In the genomic region with DNA sequence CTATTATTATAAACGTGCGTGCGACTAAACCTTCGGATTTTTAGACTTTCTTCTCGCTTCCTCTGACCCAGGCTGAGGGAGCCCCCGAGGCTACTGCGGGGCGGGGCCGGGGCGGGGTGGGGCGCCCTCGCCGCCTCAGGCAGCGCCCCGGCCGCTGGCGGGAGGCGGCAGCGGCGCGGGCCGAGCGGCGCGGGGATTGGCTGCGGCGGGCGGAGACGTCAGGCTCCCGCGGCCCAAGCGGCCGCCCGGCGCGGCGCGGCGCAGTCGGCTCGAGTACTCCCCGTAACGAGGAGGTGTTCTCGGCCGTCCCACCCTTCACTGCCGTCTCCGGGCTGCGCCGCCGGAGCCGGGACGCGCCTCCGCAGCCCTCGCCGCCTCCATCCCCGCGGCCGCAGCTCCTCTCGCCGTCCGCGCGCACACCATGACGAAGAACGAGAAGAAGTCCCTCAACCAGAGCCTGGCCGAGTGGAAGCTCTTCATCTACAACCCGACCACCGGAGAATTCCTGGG, we compare ENCODE assay signal across 8 cellular contexts. TPM values are rescaled to one million over a fixed set of nuclear protein-coding genes. Genes with fewer than 3 reads are reported as not detected.
DNase-seq lines count a peak whose midpoint lies in the region; ATAC-seq and TF ChIP-seq lines count a peak whose summit lies in the region.

A gene (plus strand): TSS at position 263 of the 510 bp plus-strand sequence. CDS start 159 bp downstream, at position 422.

- H3K27me3 ChIP-seq in HAP-1 (ENCODE audit: low read depth) (no peaks in the 10 kb centered on the region), MG63 (no peaks in the 10 kb centered on the region), ovary (no peaks in the 10 kb centered on the region), thoracic aorta (replicated peaks; ENCODE audit: insufficient read depth) (no peaks in the 10 kb centered on the region)

- intact Hi-C loops in ovary (cut with DNase I) = loop anchor here in 2 of 4 donors (2.0 to 5.0 kb wide), 2 partner anchors 121 to 138 kb away; a partner anchor contains a TSS

- in situ Hi-C loops in HAP-1 (cut with MboI; ENCODE audit: low sequenced_read_pairs) = no loop called here

- no peaks in the 10 kb centered on the region for H3K9me3 Mint-ChIP-seq in activated naive CD4-positive, alpha-beta T cell treated with anti-CD3 and anti-CD28 coated beads, Interleukin-2, amount 50 U/mL, for 24 hours
- H3K9me3 Mint-ChIP-seq in glutamatergic neuron (ENCODE audit: unreplicated experiment) = peaks cover 10% of the 10 kb centered on the region

- peak within 1 kb of the TSS; percentile 96 to 98 for H3K27ac ChIP-seq in ovary
- peak within 1 kb of the TSS; percentile 100 for H3K27ac ChIP-seq in thoracic aorta

- 1 to 2% (median 2%) methylated on average over 40 to 69 of the region's 69 CpGs for WGBS in ovary, 3 donors

- no peaks in the 10 kb centered on the region for H3K27me3 Mint-ChIP-seq in activated naive CD4-positive, alpha-beta T cell treated with anti-CD3 and anti-CD28 coated beads, Interleukin-2, amount 50 U/mL, for 24 hours
- peaks cover 11% of the 10 kb centered on the region for H3K27me3 Mint-ChIP-seq in glutamatergic neuron (ENCODE audit: unreplicated experiment)

- H3K27ac Mint-ChIP-seq in activated naive CD4-positive, alpha-beta T cell treated with anti-CD3 and anti-CD28 coated beads, Interleukin-2, amount 50 U/mL, for 24 hours = peak within 1 kb of the TSS; percentile 95
- peak within 1 kb of the TSS; percentile 98 for H3K27ac Mint-ChIP-seq in glutamatergic neuron (ENCODE audit: unreplicated experiment)

- peak; percentile 73 for DNase-seq in GM04504 (ENCODE audit: low read depth)
- peak; percentile 75 to 85 for DNase-seq in HAP-1 (ENCODE audit: low spot score in 2 of 2)
- DNase-seq in MG63 = peak; percentile 90
- peak; percentile 24 for DNase-seq in SKM-1 (lab: John Stamatoyannopoulos, UW; ENCODE audit: unreplicated experiment)
- DNase-seq in glutamatergic neuron = peak; percentile 88
- DNase-seq in ovary = peak; percentile 83 to 90 (median 86)
- no peak for DNase-seq in thoracic aorta (ENCODE audit: low spot score)

- H3K4me3 ChIP-seq in HAP-1 = peak within 1 kb of the TSS; percentile 72
- peak within 1 kb of the TSS; percentile 86 for H3K4me3 ChIP-seq in MG63
- peak within 1 kb of the TSS; percentile 92 for H3K4me3 ChIP-seq in ovary
- peak within 1 kb of the TSS; percentile 99 for H3K4me3 ChIP-seq in thoracic aorta

- peaks cover 15% of the 10 kb centered on the region for H3K36me3 Mint-ChIP-seq in activated naive CD4-positive, alpha-beta T cell treated with anti-CD3 and anti-CD28 coated beads, Interleukin-2, amount 50 U/mL, for 24 hours
- no peaks in the 10 kb centered on the region for H3K36me3 Mint-ChIP-seq in glutamatergic neuron (ENCODE audit: unreplicated experiment)

- peaks cover 49% of the 10 kb centered on the region for H3K4me1 Mint-ChIP-seq in activated naive CD4-positive, alpha-beta T cell treated with anti-CD3 and anti-CD28 coated beads, Interleukin-2, amount 50 U/mL, for 24 hours
- peaks cover 9% of the 10 kb centered on the region for H3K4me1 Mint-ChIP-seq in glutamatergic neuron (ENCODE audit: low read depth, unreplicated experiment)

- no peak for TF ChIP-seq CTCF in glutamatergic neuron (IDR thresholded peaks at IDR 0.05; ENCODE audit: partially characterized antibody, unreplicated experiment)
- peak in 2 of 3 donors; percentile 22 to 30 for TF ChIP-seq CTCF in ovary (IDR thresholded peaks at IDR 0.05)
- no peak for TF ChIP-seq CTCF in thoracic aorta (IDR thresholded peaks at IDR 0.05)

- no peaks in the 10 kb centered on the region for H3K36me3 ChIP-seq in HAP-1 (replicated peaks)
- H3K36me3 ChIP-seq in MG63 = peaks cover 15% of the 10 kb centered on the region
- no peaks in the 10 kb centered on the region for H3K36me3 ChIP-seq in ovary
- H3K36me3 ChIP-seq in thoracic aorta = no peaks in the 10 kb centered on the region

- H3K9me3 ChIP-seq in HAP-1 (no peaks in the 10 kb centered on the region), MG63 (no peaks in the 10 kb centered on the region), ovary (no peaks in the 10 kb centered on the region), thoracic aorta (no peaks in the 10 kb centered on the region)

- ATAC-seq in thoracic aorta (ENCODE audit: insufficient number of reproducible peaks, low FRiP score, low read depth) = peak; percentile 68

- peaks cover 10% of the 10 kb centered on the region for H3K4me1 ChIP-seq in HAP-1
- H3K4me1 ChIP-seq in ovary (ENCODE audit: insufficient read depth) = no peaks in the 10 kb centered on the region
- H3K4me1 ChIP-seq in thoracic aorta (ENCODE audit: control insufficient read depth in 1 of 2, low read depth in 2 of 2) = peaks cover 18 to 20% of the 10 kb centered on the region in 2 donors

- H3K4me3 Mint-ChIP-seq in activated naive CD4-positive, alpha-beta T cell treated with anti-CD3 and anti-CD28 coated beads, Interleukin-2, amount 50 U/mL, for 24 hours = peak within 1 kb of the TSS; percentile 96
- peak within 1 kb of the TSS; percentile 94 for H3K4me3 Mint-ChIP-seq in glutamatergic neuron (ENCODE audit: unreplicated experiment)

- peak; percentile 86 for TF ChIP-seq POLR2A in ovary (IDR thresholded peaks at IDR 0.05)

- no peak for TF ChIP-seq EP300 in ovary (IDR thresholded peaks at IDR 0.05)

RNA-seq across cellular contexts. Expression of the gene that starts here (rescaled TPM):
- 35.5 and 38.5 TPM in 2 replicates for total RNA-seq in MG63 (2014; rRNA removed; shearing (Covaris generic); ENCODE audit: low replicate concordance)
- total RNA-seq in glutamatergic neuron (ENCODE audit: unreplicated experiment) (184 TPM), ovary (100 to 1,000 TPM in 3 of 7 donors, 10 to 100 TPM in 4; 36.7 to 140 (median 51.2) TPM), thoracic aorta (100 to 1,000 TPM in 1 of 2 donors, 10 to 100 TPM in 1; 78.7 to 106 TPM)
- polyA plus RNA-seq in ovary = 10 to 100 TPM; 44.4 to 91.0 TPM

Comparison
In these comparisons a context has a peak if more than half of its experiments do, and no peak if none do; other contexts are left out.
1. CTCF ChIP-seq: peak in ovary (2 of 3); none in glutamatergic neuron (single experiment) and thoracic aorta (single experiment).
2. Peak in every context shown above with its lines, with median percentiles within 50 percentile points of each other: H3K4me3 ChIP-seq.